In genomic region chr21:42469726-42470125, GRCh38 we compare ENCODE assay signal across 5 cellular contexts. TPM values are rescaled to one million over a fixed set of nuclear protein-coding genes. Genes with fewer than 3 reads are reported as not detected.
"Had no signal": no experiment of that assay in that cellular context is flagged by ENCODE, and none has a peak within 500 bp of the region (broad histone marks: within the 10 kb centered on the region; RNA-seq: fewer than 3 reads in every experiment).

No MANE protein-coding gene starts in this region.

RNA-seq across cellular contexts. Expression of gene RSPH1, which starts 26.3 kb away (rescaled TPM):
- total RNA-seq: activated CD4-positive, alpha-beta memory T cell treated with anti-CD3 and anti-CD28 coated beads, Interleukin-2, amount 10 ng/mL, durations not matched to agents 7 days and 5 days; activated CD8-positive, alpha-beta memory T cell treated with anti-CD3 and anti-CD28 coated beads, Interleukin-2, amount 10 ng/mL, durations not matched to agents 7 days and 5 days; activated naive CD8-positive, alpha-beta T cell treated with anti-CD3 and anti-CD28 coated beads, Interleukin-2, amount 10 ng/mL, durations not matched to agents 7 days and 5 days; ascending aorta; Right ventricle myocardium inferior had no signal
